ENCODE assay signal across 21 cellular contexts in the genomic region with DNA sequence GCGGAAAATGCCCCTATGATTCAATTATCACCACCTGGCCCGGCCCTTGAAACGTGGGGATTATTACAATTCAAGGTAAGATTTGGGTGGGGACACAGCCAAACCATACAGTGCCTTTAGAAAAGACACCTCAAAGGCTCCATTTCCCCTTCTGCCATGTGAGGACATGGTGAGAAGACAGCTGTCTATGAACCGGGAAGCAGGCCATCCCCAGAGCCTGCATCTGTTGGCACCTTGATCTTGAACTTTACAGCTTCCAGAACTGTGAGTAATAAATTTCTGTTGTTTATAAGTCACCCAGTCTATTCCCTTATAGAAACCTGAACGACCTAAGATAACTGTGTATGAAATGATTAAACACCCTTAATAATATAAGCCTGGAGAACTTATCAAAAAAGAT.
"Had no signal": no experiment of that assay in that cellular context is flagged by ENCODE, and none has a peak within 500 bp of the region (broad histone marks: within the 10 kb centered on the region; RNA-seq: fewer than 3 reads in every experiment).

No MANE protein-coding gene starts in this region.

- H3K27ac ChIP-seq: RWPE1 had no signal

- ATAC-seq: HepG2, Panc1, PC-3 had no signal

- H3K9ac ChIP-seq: SK-N-SH had no signal

- H3K9me2 ChIP-seq: SK-N-SH had no signal

- DNase-seq: IMR-90; Karpas-422; KG1; MM.1S; NCI-H1092 treated with DMSO at 0.1 percent for 48 hours; NCI-H1417; NCI-H1436 treated with DMSO at 0.1 percent for 48 hours; NCI-H1694; NCI-H187 treated with DMSO at 0.1 percent for 48 hours; NCI-H2029 treated with DMSO at 0.1 percent for 48 hours; NCI-H2227 treated with DMSO at 0.1 percent for 48 hours; NCI-H524; NCI-H526 treated with DMSO at 0.1 percent for 48 hours; NCI-H774; NK-92 treated with Interleukin-12 subunit alpha and Interleukin-12 subunit beta, amount 100 ng/mL, for 24 hours; PC-3; SHP77; SK-N-SH had no signal

- H3K9me3 ChIP-seq: SK-N-SH had no signal

- H3K4me2 ChIP-seq: SK-N-SH had no signal
